ENCODE assay signal across 9 cellular contexts in the genomic region with DNA sequence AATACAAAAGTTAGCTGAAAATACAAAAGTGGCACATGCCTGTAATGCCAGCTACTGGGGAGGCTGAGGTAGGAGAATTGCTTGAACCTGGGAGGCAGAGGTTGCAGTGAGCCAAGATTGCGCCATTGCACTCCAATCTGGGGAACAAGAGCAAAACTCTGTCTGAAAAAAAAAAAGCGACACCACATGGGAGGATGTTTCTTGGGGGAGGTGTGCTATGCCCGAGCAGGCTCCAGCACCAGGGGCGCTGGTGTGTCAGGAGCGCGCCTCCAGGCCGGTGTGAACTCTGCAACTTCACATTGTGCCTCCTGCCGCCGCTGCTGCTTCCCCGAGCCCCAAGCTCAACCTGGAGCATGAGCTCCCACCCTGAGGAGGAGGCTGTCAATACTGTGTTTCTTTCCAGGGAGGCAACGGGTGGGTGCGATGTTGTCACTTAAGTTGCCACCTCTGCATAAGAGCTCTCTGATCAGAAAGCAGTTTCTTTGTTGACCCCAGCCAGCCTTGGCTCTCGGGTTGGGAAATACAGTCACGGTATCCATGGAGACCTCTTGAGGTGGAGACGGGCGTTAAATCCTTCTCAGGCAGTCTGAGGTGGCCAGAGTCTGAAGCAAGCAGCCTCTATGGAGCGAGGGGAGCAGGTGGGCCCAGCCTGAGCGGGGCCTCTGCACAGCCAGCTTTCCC. TPM values are rescaled to one million over a fixed set of nuclear protein-coding genes. Genes with fewer than 3 reads are reported as not detected.
DNase-seq lines count a peak whose midpoint lies in the region; ATAC-seq and TF ChIP-seq lines count a peak whose summit lies in the region.
"Had no signal": no experiment of that assay in that cellular context is flagged by ENCODE, and none has a peak within 500 bp of the region (broad histone marks: within the 10 kb centered on the region; RNA-seq: fewer than 3 reads in every experiment).

No MANE protein-coding gene starts in this region.

- intact Hi-C loops in A673 (cut with micrococcal nuclease; ENCODE audit: unreplicated experiment) = no loop called here

- peak overlapping the region in 8 of 10 donors; percentile 35 to 80 (median 62) for H3K27ac Mint-ChIP-seq in naive thymus-derived CD8-positive, alpha-beta T cell

- peak; percentile 83 to 87 for DNase-seq in HL-60 (ENCODE audit: low read depth in 1 of 2, low spot score in 1 of 2)
- DNase-seq in OCI-M1 (lab: John Stamatoyannopoulos, UW) = peak; percentile 90
- DNase-seq in naive thymus-derived CD8-positive, alpha-beta T cell = no peak
- DNase-seq in A673 (ENCODE audit: low spot score) = no peak
- no peak for DNase-seq in SJCRH30

- POLR2A ChIA-PET in naive thymus-derived CD8-positive, alpha-beta T cell (lab: Charles Lee) = interaction anchor here (0.6 to 1.5 kb wide), 5 partner anchors 7 to 71 kb away, joined by 3 to 7 read pairs (median 3); no protein-coding TSS in a partner anchor
- POLR2A ChIA-PET in A673 (lab: Charles Lee; ENCODE audit: low non-redundant PET) = no interaction called here

- WGBS in ectodermal cell, 2 experiments = 34 to 36% methylated on average over 18 of the region's 18 CpGs

- TF ChIP-seq CTCF in HL-60 (IDR thresholded peaks at IDR 0.05; ENCODE audit: insufficient read depth, low read length) (peak; percentile 49), A673 (conservative IDR thresholded peaks at IDR 0.05; ENCODE audit: low read depth, low read length) (no peak)

- H3K4me3 ChIP-seq in HL-60 (replicated peaks; ENCODE audit: insufficient read depth, low read length) = no peak overlapping the region
- H3K4me3 ChIP-seq in ectodermal cell (ENCODE audit: insufficient read depth, low read depth, low read length) = no peak overlapping the region
- H3K4me3 ChIP-seq in A673 (ENCODE audit: low read depth, low read length, poor library complexity, severe bottlenecking) = no peak overlapping the region
- no peak overlapping the region for H3K4me3 ChIP-seq in SJCRH30

- H3K9me3 ChIP-seq in ectodermal cell (ENCODE audit: control insufficient read depth, low read length) (no peaks in the 10 kb centered on the region), A673 (ENCODE audit: low read depth, low read length, poor library complexity, severe bottlenecking) (no peaks in the 10 kb centered on the region), SJCRH30 (replicated peaks) (no peaks in the 10 kb centered on the region)

- ATAC-seq in naive thymus-derived CD8-positive, alpha-beta T cell = no peak
- ATAC-seq in HG03095 (IDR thresholded peaks at IDR 0.05; ENCODE audit: unreplicated experiment) (no peak), GM19035 (IDR thresholded peaks at IDR 0.05; ENCODE audit: unreplicated experiment) (no peak)

- H3K4me1 Mint-ChIP-seq in naive thymus-derived CD8-positive, alpha-beta T cell = peaks cover 4 to 40% (median 13%) of the 10 kb centered on the region in 4 donors

- H3K36me3 Mint-ChIP-seq in naive thymus-derived CD8-positive, alpha-beta T cell = peaks cover 0 to 73% (median 14%) of the 10 kb centered on the region in 3 donors

- no TSS peak for BruUV-seq in A673 (replicated peaks; lab: Mats Ljungman, UMichigan)

- H3K27ac ChIP-seq in HL-60 (replicated peaks) = peak overlapping the region; percentile 61
- H3K27ac ChIP-seq in ectodermal cell (ENCODE audit: insufficient read depth, low read depth, low read length, poor library complexity, severe bottlenecking) = peak overlapping the region; percentile 84
- no peak overlapping the region for H3K27ac ChIP-seq in A673 (ENCODE audit: low read depth, low read length, poor library complexity, severe bottlenecking)
- no peak overlapping the region for H3K27ac ChIP-seq in SJCRH30

- no peaks in the 10 kb centered on the region for H3K9me3 Mint-ChIP-seq in naive thymus-derived CD8-positive, alpha-beta T cell

- H3K4me1 ChIP-seq in ectodermal cell (ENCODE audit: control insufficient read depth, insufficient read depth, low read length) = peaks cover 9% of the 10 kb centered on the region
- no peaks in the 10 kb centered on the region for H3K4me1 ChIP-seq in A673 (ENCODE audit: insufficient read depth, low read length, poor library complexity, severe bottlenecking)
- peaks cover 7% of the 10 kb centered on the region for H3K4me1 ChIP-seq in SJCRH30

- H3K36me3 ChIP-seq in ectodermal cell (ENCODE audit: control insufficient read depth, insufficient read depth, low read length) (no peaks in the 10 kb centered on the region), A673 (ENCODE audit: insufficient read depth, low read length, poor library complexity, severe bottlenecking) (no peaks in the 10 kb centered on the region), SJCRH30 (no peaks in the 10 kb centered on the region)

- H3K27me3 Mint-ChIP-seq in naive thymus-derived CD8-positive, alpha-beta T cell = no peaks in the 10 kb centered on the region

- no peak overlapping the region for H3K4me3 Mint-ChIP-seq in naive thymus-derived CD8-positive, alpha-beta T cell

- CTCF ChIA-PET in A673 (lab: Charles Lee) = no interaction called here

- H3K27me3 ChIP-seq in HL-60 (ENCODE audit: insufficient read depth, poor library complexity, severe bottlenecking) = no peaks in the 10 kb centered on the region
- H3K27me3 ChIP-seq in ectodermal cell (ENCODE audit: control insufficient read depth, insufficient read depth, low read length, poor library complexity, severe bottlenecking) = no peaks in the 10 kb centered on the region
- H3K27me3 ChIP-seq in A673 (replicated peaks; ENCODE audit: insufficient read depth, low read depth, low read length, poor library complexity) = no peaks in the 10 kb centered on the region
- H3K27me3 ChIP-seq in SJCRH30 = no peaks in the 10 kb centered on the region

RNA-seq across cellular contexts. Expression of gene DEGS2, which starts 18.9 kb away (rescaled TPM):
- not detected for polyA plus RNA-seq in ectodermal cell (2013, experiment 1 of 4)
- polyA plus RNA-seq in ectodermal cell (2013, experiment 2 of 4) = 0.39 TPM
- polyA plus RNA-seq in ectodermal cell (2013, experiment 3 of 4) = not detected
- polyA plus RNA-seq in ectodermal cell (2013, experiment 4 of 4) = 0.08 TPM
- total RNA-seq in naive thymus-derived CD8-positive, alpha-beta T cell = under 1 TPM in 1 of 2 experiments, not detected in 1; 0.49 TPM
- 1 to 10 TPM in 2 of 3 donors, under 1 TPM in 1; 0.39 to 1.1 (median 1.0) TPM for polyA plus RNA-seq in naive thymus-derived CD8-positive, alpha-beta T cell
- 0.07 TPM in 1 of 2 replicates, not detected in the other for total RNA-seq in A673 (2021)
- total RNA-seq in SJCRH30 (2014; rRNA removed; shearing (Covaris generic)) = 0.03 TPM in 1 of 2 replicates, not detected in the other
- total RNA-seq: HT1080 had no signal

Comparison
In these comparisons a context has a peak if more than half of its experiments do, and no peak if none do; other contexts are left out.
1. DNase-seq: peak in HL-60 (2 of 2) and OCI-M1 (single experiment); none in naive thymus-derived CD8-positive, alpha-beta T cell (0 of 10), A673 (single experiment) and SJCRH30 (0 of 2).
2. H3K27ac ChIP-seq: peak in HL-60 (single experiment) and ectodermal cell (single experiment); none in A673 (single experiment) and SJCRH30 (single experiment).